Comparison of ENCODE assay signal across 1 cellular context in the genomic region with DNA sequence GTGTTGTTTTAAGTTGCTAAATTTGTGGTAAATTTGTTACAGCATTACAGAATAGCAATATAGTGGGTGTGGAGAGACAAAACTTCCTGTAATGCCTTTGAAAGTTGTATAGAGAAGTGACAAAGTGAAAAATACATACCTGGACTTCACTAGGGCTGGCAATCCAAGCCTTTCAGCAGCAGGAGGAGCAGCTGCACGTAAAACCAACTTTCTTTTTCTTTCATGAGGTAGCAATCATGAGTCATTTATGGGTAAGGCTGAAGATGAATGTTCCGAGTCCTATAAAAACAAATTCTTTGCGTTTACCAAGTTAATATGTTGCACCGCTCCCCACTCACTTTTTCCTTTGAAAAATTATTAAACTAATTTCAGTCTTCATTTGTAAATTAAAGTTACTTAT.
TF ChIP-seq lines count a peak whose summit lies in the region.

No MANE protein-coding gene starts in this region.

TF ChIP-seq in WTC11, 78 proteins besides CTCF, POLR2A, EP300 and RAD21 (continued from another document):
- TF ChIP-seq, protein P1, sequence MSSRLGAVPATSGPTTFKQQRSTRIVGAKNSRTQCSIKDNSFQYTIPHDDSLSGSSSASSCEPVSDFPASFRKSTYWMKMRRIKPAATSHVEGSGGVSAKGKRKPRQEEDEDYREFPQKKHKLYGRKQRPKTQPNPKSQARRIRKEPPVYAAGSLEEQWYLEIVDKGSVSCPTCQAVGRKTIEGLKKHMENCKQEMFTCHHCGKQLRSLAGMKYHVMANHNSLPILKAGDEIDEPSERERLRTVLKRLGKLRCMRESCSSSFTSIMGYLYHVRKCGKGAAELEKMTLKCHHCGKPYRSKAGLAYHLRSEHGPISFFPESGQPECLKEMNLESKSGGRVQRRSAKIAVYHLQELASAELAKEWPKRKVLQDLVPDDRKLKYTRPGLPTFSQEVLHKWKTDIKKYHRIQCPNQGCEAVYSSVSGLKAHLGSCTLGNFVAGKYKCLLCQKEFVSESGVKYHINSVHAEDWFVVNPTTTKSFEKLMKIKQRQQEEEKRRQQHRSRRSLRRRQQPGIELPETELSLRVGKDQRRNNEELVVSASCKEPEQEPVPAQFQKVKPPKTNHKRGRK (CRISPR knock-in tag; IDR thresholded peaks at IDR 0.05; ENCODE audit: borderline replicate concordance) = no peak
- TF ChIP-seq IRF2 (CRISPR knock-in tag; IDR thresholded peaks at IDR 0.05; ENCODE audit: borderline replicate concordance, low read depth) (no peak), SP1 (CRISPR knock-in tag; conservative IDR thresholded peaks at IDR 0.05) (no peak), ZNF138 (CRISPR knock-in tag; conservative IDR thresholded peaks at IDR 0.05) (no peak), NR1H2 (CRISPR knock-in tag; IDR thresholded peaks at IDR 0.05) (no peak), JUN (CRISPR knock-in tag; IDR thresholded peaks at IDR 0.05) (no peak), ZNF121 (CRISPR knock-in tag; IDR thresholded peaks at IDR 0.05) (no peak), CBFB (CRISPR knock-in tag; IDR thresholded peaks at IDR 0.05; ENCODE audit: low read depth) (no peak)
- TF ChIP-seq, protein P2, sequence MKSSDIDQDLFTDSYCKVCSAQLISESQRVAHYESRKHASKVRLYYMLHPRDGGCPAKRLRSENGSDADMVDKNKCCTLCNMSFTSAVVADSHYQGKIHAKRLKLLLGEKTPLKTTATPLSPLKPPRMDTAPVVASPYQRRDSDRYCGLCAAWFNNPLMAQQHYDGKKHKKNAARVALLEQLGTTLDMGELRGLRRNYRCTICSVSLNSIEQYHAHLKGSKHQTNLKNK (CRISPR knock-in tag; IDR thresholded peaks at IDR 0.05) = no peak
- TF ChIP-seq, protein P3, sequence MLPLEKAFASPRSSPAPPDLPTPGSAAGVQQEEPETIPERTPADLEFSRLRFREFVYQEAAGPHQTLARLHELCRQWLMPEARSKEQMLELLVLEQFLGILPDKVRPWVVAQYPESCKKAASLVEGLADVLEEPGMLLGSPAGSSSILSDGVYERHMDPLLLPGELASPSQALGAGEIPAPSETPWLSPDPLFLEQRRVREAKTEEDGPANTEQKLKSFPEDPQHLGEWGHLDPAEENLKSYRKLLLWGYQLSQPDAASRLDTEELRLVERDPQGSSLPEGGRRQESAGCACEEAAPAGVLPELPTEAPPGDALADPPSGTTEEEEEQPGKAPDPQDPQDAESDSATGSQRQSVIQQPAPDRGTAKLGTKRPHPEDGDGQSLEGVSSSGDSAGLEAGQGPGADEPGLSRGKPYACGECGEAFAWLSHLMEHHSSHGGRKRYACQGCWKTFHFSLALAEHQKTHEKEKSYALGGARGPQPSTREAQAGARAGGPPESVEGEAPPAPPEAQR (CRISPR knock-in tag; IDR thresholded peaks at IDR 0.05) = no peak
- TF ChIP-seq, protein P4, sequence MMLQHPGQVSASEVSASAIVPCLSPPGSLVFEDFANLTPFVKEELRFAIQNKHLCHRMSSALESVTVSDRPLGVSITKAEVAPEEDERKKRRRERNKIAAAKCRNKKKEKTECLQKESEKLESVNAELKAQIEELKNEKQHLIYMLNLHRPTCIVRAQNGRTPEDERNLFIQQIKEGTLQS (CRISPR knock-in tag; conservative IDR thresholded peaks at IDR 0.05) = no peak
- TF ChIP-seq, protein P5, sequence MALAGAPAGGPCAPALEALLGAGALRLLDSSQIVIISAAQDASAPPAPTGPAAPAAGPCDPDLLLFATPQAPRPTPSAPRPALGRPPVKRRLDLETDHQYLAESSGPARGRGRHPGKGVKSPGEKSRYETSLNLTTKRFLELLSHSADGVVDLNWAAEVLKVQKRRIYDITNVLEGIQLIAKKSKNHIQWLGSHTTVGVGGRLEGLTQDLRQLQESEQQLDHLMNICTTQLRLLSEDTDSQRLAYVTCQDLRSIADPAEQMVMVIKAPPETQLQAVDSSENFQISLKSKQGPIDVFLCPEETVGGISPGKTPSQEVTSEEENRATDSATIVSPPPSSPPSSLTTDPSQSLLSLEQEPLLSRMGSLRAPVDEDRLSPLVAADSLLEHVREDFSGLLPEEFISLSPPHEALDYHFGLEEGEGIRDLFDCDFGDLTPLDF (CRISPR knock-in tag; IDR thresholded peaks at IDR 0.05) = no peak
